ENCODE assay signal across 18 cellular contexts in genomic region chr12:2679816-2680675, GRCh38.
"Had no signal": no experiment of that assay in that cellular context is flagged by ENCODE, and none has a peak within 500 bp of the region (broad histone marks: within the 10 kb centered on the region; RNA-seq: fewer than 3 reads in every experiment).

No MANE protein-coding gene starts in this region.

- H3K27me3 Mint-ChIP-seq: activated CD4-positive, alpha-beta memory T cell treated with anti-CD3 and anti-CD28 coated beads for 36 hours; activated naive CD8-positive, alpha-beta T cell treated with anti-CD3 and anti-CD28 coated beads, Interleukin-2, amount 10 ng/mL, durations not matched to agents 7 days and 5 days; central memory CD8-positive, alpha-beta T cell had no signal

- H3K36me3 Mint-ChIP-seq: activated CD4-positive, alpha-beta memory T cell treated with anti-CD3 and anti-CD28 coated beads for 36 hours had no signal

- H3K27ac ChIP-seq: brain microvascular endothelial cell, neutrophil, VCaP had no signal

- H3K27me3 ChIP-seq: brain microvascular endothelial cell had no signal

- H3K36me3 ChIP-seq: brain microvascular endothelial cell, neutrophil had no signal

- H3K9me3 ChIP-seq: neutrophil had no signal

- H3K4me3 Mint-ChIP-seq: activated CD4-positive, alpha-beta memory T cell treated with anti-CD3 and anti-CD28 coated beads for 36 hours; activated naive CD8-positive, alpha-beta T cell treated with anti-CD3 and anti-CD28 coated beads, Interleukin-2, amount 10 ng/mL, durations not matched to agents 7 days and 5 days; central memory CD8-positive, alpha-beta T cell had no signal

- H3K27ac Mint-ChIP-seq: activated CD4-positive, alpha-beta memory T cell treated with anti-CD3 and anti-CD28 coated beads for 36 hours; activated naive CD8-positive, alpha-beta T cell treated with anti-CD3 and anti-CD28 coated beads, Interleukin-2, amount 10 ng/mL, durations not matched to agents 7 days and 5 days had no signal

- DNase-seq: activated CD4-positive, alpha-beta memory T cell treated with anti-CD3 and anti-CD28 coated beads for 36 hours; activated CD4-positive, alpha-beta T cell treated with anti-CD3 and anti-CD28 coated beads for 1 hour; activated naive CD8-positive, alpha-beta T cell treated with anti-CD3 and anti-CD28 coated beads, Interleukin-2, amount 10 ng/mL, durations not matched to agents 7 days and 5 days; activated T-cell treated with anti-CD3 and anti-CD28 coated beads, Interleukin-2, amount 50 U/mL, for 48 hours; anterior cingulate cortex; brain microvascular endothelial cell; cortex of kidney; effector memory CD4-positive, alpha-beta T cell; foreskin melanocyte; midbrain; stimulated activated CD4-positive, alpha-beta T cell treated with anti-CD3 and anti-CD28 coated beads, Interleukin-15, amount 100 ng/mL, for 24 hours; stimulated activated CD4-positive, alpha-beta T cell treated with anti-CD3 and anti-CD28 coated beads, Interleukin-4, amount 100 ng/mL, for 1 hour; stimulated activated naive CD4-positive, alpha-beta T cell treated with Interleukin-2 at 50 U/mL for 16 hours; substantia nigra; trophoblast cell had no signal
